ENCODE assay signal across 1 cellular context in genomic region chr5:126961702-126962101, GRCh38.
A peak's percentile ranks its signal among the peaks of the same experiment; 100 is the strongest.
TF ChIP-seq lines count a peak whose summit lies in the region.

No MANE protein-coding gene starts in this region.

TF ChIP-seq in GM12878, 131 proteins besides CTCF, POLR2A, EP300 and RAD21 (continued from another document):
- TF ChIP-seq, protein P1, sequence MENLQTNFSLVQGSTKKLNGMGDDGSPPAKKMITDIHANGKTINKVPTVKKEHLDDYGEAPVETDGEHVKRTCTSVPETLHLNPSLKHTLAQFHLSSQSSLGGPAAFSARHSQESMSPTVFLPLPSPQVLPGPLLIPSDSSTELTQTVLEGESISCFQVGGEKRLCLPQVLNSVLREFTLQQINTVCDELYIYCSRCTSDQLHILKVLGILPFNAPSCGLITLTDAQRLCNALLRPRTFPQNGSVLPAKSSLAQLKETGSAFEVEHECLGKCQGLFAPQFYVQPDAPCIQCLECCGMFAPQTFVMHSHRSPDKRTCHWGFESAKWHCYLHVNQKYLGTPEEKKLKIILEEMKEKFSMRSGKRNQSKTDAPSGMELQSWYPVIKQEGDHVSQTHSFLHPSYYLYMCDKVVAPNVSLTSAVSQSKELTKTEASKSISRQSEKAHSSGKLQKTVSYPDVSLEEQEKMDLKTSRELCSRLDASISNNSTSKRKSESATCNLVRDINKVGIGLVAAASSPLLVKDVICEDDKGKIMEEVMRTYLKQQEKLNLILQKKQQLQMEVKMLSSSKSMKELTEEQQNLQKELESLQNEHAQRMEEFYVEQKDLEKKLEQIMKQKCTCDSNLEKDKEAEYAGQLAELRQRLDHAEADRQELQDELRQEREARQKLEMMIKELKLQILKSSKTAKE (IDR thresholded peaks at IDR 0.05; ENCODE audit: low read depth, poor library complexity, severe bottlenecking), result no peak
- TF ChIP-seq PAX8 (IDR thresholded peaks at IDR 0.05), result no peak
- TF ChIP-seq MXI1 (IDR thresholded peaks at IDR 0.05; ENCODE audit: low read depth, low read length), result 0 out of 2 replicates have a peak, but pooled peaks have one; percentile 29
- TF ChIP-seq CREB1 (IDR thresholded peaks at IDR 0.05; ENCODE audit: low read depth), result no peak
- TF ChIP-seq MYB (IDR thresholded peaks at IDR 0.05; ENCODE audit: borderline replicate concordance, low read depth, low read length), result no peak
- TF ChIP-seq GABPA (IDR thresholded peaks at IDR 0.05; ENCODE audit: low read depth), result no peak
- TF ChIP-seq MTA2 (IDR thresholded peaks at IDR 0.05; ENCODE audit: low read depth), result peak; percentile 68
- TF ChIP-seq, protein P2, sequence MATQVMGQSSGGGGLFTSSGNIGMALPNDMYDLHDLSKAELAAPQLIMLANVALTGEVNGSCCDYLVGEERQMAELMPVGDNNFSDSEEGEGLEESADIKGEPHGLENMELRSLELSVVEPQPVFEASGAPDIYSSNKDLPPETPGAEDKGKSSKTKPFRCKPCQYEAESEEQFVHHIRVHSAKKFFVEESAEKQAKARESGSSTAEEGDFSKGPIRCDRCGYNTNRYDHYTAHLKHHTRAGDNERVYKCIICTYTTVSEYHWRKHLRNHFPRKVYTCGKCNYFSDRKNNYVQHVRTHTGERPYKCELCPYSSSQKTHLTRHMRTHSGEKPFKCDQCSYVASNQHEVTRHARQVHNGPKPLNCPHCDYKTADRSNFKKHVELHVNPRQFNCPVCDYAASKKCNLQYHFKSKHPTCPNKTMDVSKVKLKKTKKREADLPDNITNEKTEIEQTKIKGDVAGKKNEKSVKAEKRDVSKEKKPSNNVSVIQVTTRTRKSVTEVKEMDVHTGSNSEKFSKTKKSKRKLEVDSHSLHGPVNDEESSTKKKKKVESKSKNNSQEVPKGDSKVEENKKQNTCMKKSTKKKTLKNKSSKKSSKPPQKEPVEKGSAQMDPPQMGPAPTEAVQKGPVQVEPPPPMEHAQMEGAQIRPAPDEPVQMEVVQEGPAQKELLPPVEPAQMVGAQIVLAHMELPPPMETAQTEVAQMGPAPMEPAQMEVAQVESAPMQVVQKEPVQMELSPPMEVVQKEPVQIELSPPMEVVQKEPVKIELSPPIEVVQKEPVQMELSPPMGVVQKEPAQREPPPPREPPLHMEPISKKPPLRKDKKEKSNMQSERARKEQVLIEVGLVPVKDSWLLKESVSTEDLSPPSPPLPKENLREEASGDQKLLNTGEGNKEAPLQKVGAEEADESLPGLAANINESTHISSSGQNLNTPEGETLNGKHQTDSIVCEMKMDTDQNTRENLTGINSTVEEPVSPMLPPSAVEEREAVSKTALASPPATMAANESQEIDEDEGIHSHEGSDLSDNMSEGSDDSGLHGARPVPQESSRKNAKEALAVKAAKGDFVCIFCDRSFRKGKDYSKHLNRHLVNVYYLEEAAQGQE (IDR thresholded peaks at IDR 0.05; ENCODE audit: low read depth, low read length), result no peak
- no peak for TF ChIP-seq SUZ12 (IDR thresholded peaks at IDR 0.05; ENCODE audit: unreplicated experiment)
- no peak for TF ChIP-seq ZNF217 (IDR thresholded peaks at IDR 0.05)
- no peak for TF ChIP-seq CREM (IDR thresholded peaks at IDR 0.05; ENCODE audit: low read depth)
- TF ChIP-seq GATAD2B (conservative IDR thresholded peaks at IDR 0.05; ENCODE audit: low read depth), result no peak
- peak; percentile 60 for TF ChIP-seq MEF2B (IDR thresholded peaks at IDR 0.05; ENCODE audit: partially characterized antibody, poor library complexity, severe bottlenecking)
- no peak for TF ChIP-seq JUND (IDR thresholded peaks at IDR 0.05; ENCODE audit: low read depth, low read length)
- no peak for TF ChIP-seq POLR2AphosphoS2 (IDR thresholded peaks at IDR 0.05; ENCODE audit: low read depth, low read length)
